In genomic region chr7:150304499-150305249, GRCh38 we compare ENCODE assay signal across 15 cellular contexts. TPM values are rescaled to one million over a fixed set of nuclear protein-coding genes. Genes with fewer than 3 reads are reported as not detected.
DNase-seq lines count a peak whose midpoint lies in the region; ATAC-seq and TF ChIP-seq lines count a peak whose summit lies in the region.
"Not testable (repeated sequence)": the region's sequence is repeated elsewhere in the genome, so short reads cannot be mapped to it uniquely, and the experiment has no call there.
"Had no signal": no experiment of that assay in that cellular context is flagged by ENCODE, and none has a peak within 500 bp of the region (broad histone marks: within the 10 kb centered on the region; RNA-seq: fewer than 3 reads in every experiment).

No MANE protein-coding gene starts in this region.

- WGBS in body of pancreas, 2 donors = 37 to 64% methylated on average over 3 to 6 of the region's 8 CpGs
- 74 to 88% methylated on average over 3 of the region's 8 CpGs for WGBS in gastroesophageal sphincter (ENCODE audit: low coverage in 1 of 2), 2 donors
- WGBS in psoas muscle, 3 donors = 52 to 82% (median 56%) methylated on average over 7 to 8 of the region's 8 CpGs
- WGBS in upper lobe of left lung, 2 donors = 66 to 78% methylated on average over 3 to 6 of the region's 8 CpGs

- H3K36me3 ChIP-seq in CD8-positive, alpha-beta memory T cell (ENCODE audit: insufficient read depth, low read length); body of pancreas (replicated peaks in 1 of 2; ENCODE audit: insufficient read depth in 1 of 2, low read depth in 2 of 2); gastroesophageal sphincter; left lung; psoas muscle (ENCODE audit: insufficient read depth in 1 of 2, low read depth in 1 of 2); upper lobe of left lung: not testable (repeated sequence)

- not testable (repeated sequence) for H3K4me3 Mint-ChIP-seq in CD8-positive, alpha-beta memory T cell

- not testable (repeated sequence) for TF ChIP-seq POLR2A in body of pancreas (IDR thresholded peaks at IDR 0.05); gastroesophageal sphincter (IDR thresholded peaks at IDR 0.05); upper lobe of left lung (IDR thresholded peaks at IDR 0.05)

- not testable (repeated sequence) for H3K36me3 Mint-ChIP-seq in CD8-positive, alpha-beta memory T cell

- DNase-seq in CD8-positive, alpha-beta memory T cell; body of pancreas; left lung; psoas muscle: not testable (repeated sequence)
- peak; percentile 31 for DNase-seq in RPMI7951 (ENCODE audit: low read depth)
- peak; percentile 26 for DNase-seq in mesenteric fat pad (ENCODE audit: low spot score)
- DNase-seq in upper lobe of left lung = peak in 1 of 2 donors; percentile 46

- H3K9me3 ChIP-seq in CD8-positive, alpha-beta memory T cell (ENCODE audit: low read length); body of pancreas; gastroesophageal sphincter; left lung; psoas muscle; upper lobe of left lung: not testable (repeated sequence)

- intact Hi-C loops in body of pancreas (cut with DNase I); left lung (cut with DNase I); psoas muscle (cut with DNase I): not testable (repeated sequence)

- TF ChIP-seq CTCF in body of pancreas (IDR thresholded peaks at IDR 0.05); gastroesophageal sphincter (IDR thresholded peaks at IDR 0.05); left lung (IDR thresholded peaks at IDR 0.05); psoas muscle (IDR thresholded peaks at IDR 0.05); upper lobe of left lung (IDR thresholded peaks at IDR 0.05): not testable (repeated sequence)

- CTCF ChIA-PET in CD8-positive, alpha-beta memory T cell (lab: Charles Lee) = not testable (repeated sequence)

- not testable (repeated sequence) for H3K9me3 Mint-ChIP-seq in CD8-positive, alpha-beta memory T cell

- peak; percentile 71 for ATAC-seq in body of pancreas
- peak; percentile 13 for ATAC-seq in gastroesophageal sphincter
- ATAC-seq in left lung = peak; percentile 80
- peak in 3 of 4 donors; percentile 42 to 55 (median 48) for ATAC-seq in psoas muscle
- peak; percentile 77 to 84 for ATAC-seq in upper lobe of left lung (ENCODE audit: low FRiP score in 2 of 2)

- H3K4me1 Mint-ChIP-seq in CD8-positive, alpha-beta memory T cell = not testable (repeated sequence)

- peak overlapping the region; percentile 47 for H3K27ac ChIP-seq in CD8-positive, alpha-beta memory T cell (ENCODE audit: low read depth, low read length)
- H3K27ac ChIP-seq in body of pancreas (peak overlapping the region in 2 of 4 donors; percentile 6 to 29), left lung (peak overlapping the region; percentile 33 to 37), upper lobe of left lung (peak overlapping the region in 2 of 4 donors; percentile 30 to 32)
- H3K27ac ChIP-seq in gastroesophageal sphincter, psoas muscle: not testable (repeated sequence)

- POLR2A ChIA-PET in CD8-positive, alpha-beta memory T cell (lab: Charles Lee) = not testable (repeated sequence)

- TF ChIP-seq EP300 in gastroesophageal sphincter (IDR thresholded peaks at IDR 0.05); upper lobe of left lung (IDR thresholded peaks at IDR 0.05): not testable (repeated sequence)

- not testable (repeated sequence) for H3K27ac Mint-ChIP-seq in CD8-positive, alpha-beta memory T cell

- H3K27me3 ChIP-seq in CD8-positive, alpha-beta memory T cell (ENCODE audit: insufficient read depth, low read length, poor library complexity, severe bottlenecking); body of pancreas; gastroesophageal sphincter; left lung; psoas muscle (ENCODE audit: insufficient read depth in 3 of 3, low read length in 2 of 3); upper lobe of left lung: not testable (repeated sequence)

- H3K27me3 Mint-ChIP-seq in CD8-positive, alpha-beta memory T cell = not testable (repeated sequence)

- not testable (repeated sequence) for H3K4me3 ChIP-seq in CD8-positive, alpha-beta memory T cell (ENCODE audit: low read length); body of pancreas; gastroesophageal sphincter; left lung; psoas muscle; upper lobe of left lung

- not testable (repeated sequence) for H3K4me1 ChIP-seq in CD8-positive, alpha-beta memory T cell (ENCODE audit: insufficient read depth, low read length); gastroesophageal sphincter; left lung; psoas muscle; upper lobe of left lung
- peaks cover 46% of the 10 kb centered on the region for H3K4me1 ChIP-seq in body of pancreas

RNA-seq across cellular contexts. Expression of gene LRRC61, which starts 18.5 kb away (rescaled TPM):
- total RNA-seq in CD8-positive, alpha-beta memory T cell = 10 to 100 TPM; 27.9 to 32.0 TPM
- 25.8 TPM for polyA plus RNA-seq in CD8-positive, alpha-beta memory T cell
- 7.9 and 9.5 TPM in 2 replicates for total RNA-seq in RPMI7951 (2014; rRNA removed; shearing (Covaris generic))
- total RNA-seq in body of pancreas = 10 to 100 TPM in 1 of 2 donors, 1 to 10 TPM in 1; 4.9 to 25.2 TPM
- 10 to 100 TPM in 2 of 4 donors, 1 to 10 TPM in 2; 7.1 to 25.1 (median 14.0) TPM for total RNA-seq in gastroesophageal sphincter
- total RNA-seq in left lung = 10 to 100 TPM in 1 of 2 donors, 1 to 10 TPM in 1; 9.0 to 15.8 TPM
- total RNA-seq in mesenteric fat pad = 3.9 TPM
- 1 to 10 TPM in 3 of 4 donors, under 1 TPM in 1; 0.88 to 4.4 (median 2.6) TPM for total RNA-seq in psoas muscle
- polyA plus RNA-seq in psoas muscle = 1 to 10 TPM; 2.0 to 3.8 (median 3.3) TPM
- total RNA-seq in upper lobe of left lung = 10 to 100 TPM; 15.4 to 31.4 (median 19.2) TPM
- total RNA-seq: HFFc6, HT1080 had no signal

RNA-seq across cellular contexts. Expression of gene ACTR3C, which starts 18.7 kb away (rescaled TPM):
- total RNA-seq in CD8-positive, alpha-beta memory T cell = 1 to 10 TPM; 4.5 to 6.6 TPM
- 4.7 TPM for polyA plus RNA-seq in CD8-positive, alpha-beta memory T cell
- total RNA-seq in RPMI7951 (2014; rRNA removed; shearing (Covaris generic)) = 9.7 and 18.1 TPM in 2 replicates
- total RNA-seq in body of pancreas = 10 to 100 TPM; 35.5 to 69.9 TPM
- total RNA-seq in gastroesophageal sphincter = 1 to 10 TPM; 6.4 to 10.0 (median 8.1) TPM
- 10 to 100 TPM; 24.0 to 25.1 TPM for total RNA-seq in left lung
- 2.6 TPM for total RNA-seq in mesenteric fat pad
- total RNA-seq in psoas muscle = 1 to 10 TPM in 3 of 4 donors, under 1 TPM in 1; 0.71 to 3.3 (median 3.0) TPM
- polyA plus RNA-seq in psoas muscle = 1 to 10 TPM; 1.3 to 3.7 (median 1.4) TPM
- total RNA-seq in upper lobe of left lung = 100 to 1,000 TPM in 1 of 6 donors, 10 to 100 TPM in 5; 12.1 to 123 (median 24.1) TPM
- total RNA-seq: H1, HFFc6, HT1080 had no signal

RNA-seq across cellular contexts. Expression of gene RARRES2, which starts 36.8 kb away (rescaled TPM):
- not detected for total RNA-seq in CD8-positive, alpha-beta memory T cell
- polyA plus RNA-seq in CD8-positive, alpha-beta memory T cell = not detected
- 1.4 TPM in 1 of 2 replicates, not detected in the other for total RNA-seq in RPMI7951 (2014; rRNA removed; shearing (Covaris generic))
- total RNA-seq in body of pancreas = 100 to 1,000 TPM; 245 to 400 TPM
- 100 to 1,000 TPM; 152 to 341 (median 157) TPM for total RNA-seq in gastroesophageal sphincter
- 100 to 1,000 TPM; 133 to 162 TPM for total RNA-seq in left lung
- 210 TPM for total RNA-seq in mesenteric fat pad
- total RNA-seq in psoas muscle = 10 to 100 TPM in 2 of 4 donors, 1 to 10 TPM in 2; 4.1 to 17.9 (median 8.7) TPM
- 1 to 10 TPM; 6.3 to 7.7 (median 7.3) TPM for polyA plus RNA-seq in psoas muscle
- 100 to 1,000 TPM in 5 of 6 donors, 10 to 100 TPM in 1; 54.2 to 303 (median 160) TPM for total RNA-seq in upper lobe of left lung
- total RNA-seq: A673; Caco-2; CD8-positive, alpha-beta T cell; HT1080 had no signal
- polyA plus RNA-seq: CD14-positive monocyte had no signal

Comparison
In these comparisons a context has a peak if more than half of its experiments do, and no peak if none do; other contexts are left out.
1. ATAC-seq: peak in every context shown above with its lines; median percentile 80 in upper lobe of left lung; 80 in left lung; 71 in body of pancreas; 48 in psoas muscle; 13 in gastroesophageal sphincter.